ENCODE assay signal across 21 cellular contexts in genomic region chr9:123346026-123346425, GRCh38. TPM values are rescaled to one million over a fixed set of nuclear protein-coding genes. Genes with fewer than 3 reads are reported as not detected.
DNase-seq lines count a peak whose midpoint lies in the region; ATAC-seq and TF ChIP-seq lines count a peak whose summit lies in the region.
"Had no signal": no experiment of that assay in that cellular context is flagged by ENCODE, and none has a peak within 500 bp of the region (broad histone marks: within the 10 kb centered on the region; RNA-seq: fewer than 3 reads in every experiment).

No MANE protein-coding gene starts in this region.

- H3K36me3 ChIP-seq in BLaER1 (no peaks in the 10 kb centered on the region), DOHH2 (ENCODE audit: control insufficient read depth, low read length) (no peaks in the 10 kb centered on the region)
- no peaks in the 10 kb centered on the region for H3K36me3 ChIP-seq in naive thymus-derived CD4-positive, alpha-beta T cell (ENCODE audit: control insufficient read depth in 2 of 3, insufficient read depth in 3 of 3, low read length in 3 of 3)

- no peaks in the 10 kb centered on the region for H3K36me3 Mint-ChIP-seq in activated B cell treated with CpG ODN at 0.5 μM for 24 hours (ENCODE audit: low read depth)
- no peaks in the 10 kb centered on the region for H3K36me3 Mint-ChIP-seq in nephron (ENCODE audit: low read depth)
- no peaks in the 10 kb centered on the region for H3K36me3 Mint-ChIP-seq in naive thymus-derived CD4-positive, alpha-beta T cell

- H3K9me2 ChIP-seq in DOHH2 (replicated peaks; ENCODE audit: control insufficient read depth, low read length) = no peaks in the 10 kb centered on the region

- H3F3A ChIP-seq in DOHH2 (ENCODE audit: control insufficient read depth, insufficient read depth) = peaks cover 45% of the 10 kb centered on the region

- CTCF ChIA-PET in activated B cell treated with CpG ODN at 0.5 μM for 24 hours (lab: Charles Lee) = interaction anchor here (1.4 to 1.9 kb wide), 2 partner anchors 244 to 434 kb away, joined by 3 to 8 read pairs; partner anchors contain the start of gene ZBTB6
- CTCF ChIA-PET in naive thymus-derived CD4-positive, alpha-beta T cell (lab: Charles Lee) = no interaction called here

- H3K79me2 ChIP-seq in DOHH2 (ENCODE audit: control insufficient read depth, low read length) = peaks cover 38% of the 10 kb centered on the region

- H3K4me1 Mint-ChIP-seq in activated B cell treated with CpG ODN at 0.5 μM for 24 hours = peaks cover 49% of the 10 kb centered on the region
- peaks cover 18% of the 10 kb centered on the region for H3K4me1 Mint-ChIP-seq in nephron
- peaks cover 0 to 16% (median 8%) of the 10 kb centered on the region in 7 donors for H3K4me1 Mint-ChIP-seq in naive thymus-derived CD4-positive, alpha-beta T cell

- H3K27ac ChIP-seq in BLaER1 = peak overlapping the region; percentile 99
- peak overlapping the region; percentile 99 for H3K27ac ChIP-seq in DOHH2 (ENCODE audit: low read depth, low read length)
- no peak overlapping the region for H3K27ac ChIP-seq in naive thymus-derived CD4-positive, alpha-beta T cell (ENCODE audit: low read depth, low read length)
- H3K27ac ChIP-seq: testis had no signal

- no peak for TF ChIP-seq CTCF in DOHH2 (IDR thresholded peaks at IDR 0.05; ENCODE audit: low read depth, low read length, poor library complexity, severe bottlenecking)
- TF ChIP-seq CTCF in activated B cell treated with CpG ODN at 0.5 μM for 24 hours (IDR thresholded peaks at IDR 0.05) = no peak
- no peak for TF ChIP-seq CTCF in nephron (IDR thresholded peaks at IDR 0.05; ENCODE audit: unreplicated experiment in 3 of 3)

- intact Hi-C loops in activated B cell treated with CpG ODN at 0.5 μM for 24 hours (cut with micrococcal nuclease) = loop anchor here (10.0 kb wide), 1 partner anchor 881 kb away; no protein-coding TSS in a partner anchor
- intact Hi-C loops in naive thymus-derived CD4-positive, alpha-beta T cell (cut with micrococcal nuclease) = loop anchor here (5.0 to 10.0 kb wide), 2 partner anchors 444 to 1251 kb away; partner anchors contain the start of gene TTLL11 (in 1 of the 2)

- POLR2A ChIA-PET in activated B cell treated with CpG ODN at 0.5 μM for 24 hours (lab: Charles Lee) = interaction anchor here (1.2 to 13.0 kb wide), 2 partner anchors 25 to 258 kb away, joined by 3 to 304 read pairs; no protein-coding TSS in a partner anchor
- POLR2A ChIA-PET in naive thymus-derived CD4-positive, alpha-beta T cell (lab: Charles Lee) = no interaction called here

- H3K9ac ChIP-seq in BLaER1 = peak overlapping the region; percentile 44

- ATAC-seq in activated B cell treated with CpG ODN at 0.5 μM for 24 hours (ENCODE audit: low read depth) = no peak
- no peak for ATAC-seq in GM21576 (IDR thresholded peaks at IDR 0.05; ENCODE audit: unreplicated experiment)
- ATAC-seq in naive thymus-derived CD4-positive, alpha-beta T cell = no peak

- DNase-seq in activated B cell treated with CpG ODN at 0.5 μM for 24 hours (no peak), HuH-7 (ENCODE audit: low spot score) (no peak)
- no peak for DNase-seq in naive thymus-derived CD4-positive, alpha-beta T cell
- DNase-seq: activated CD4-positive, alpha-beta T cell treated with anti-CD3 and anti-CD28 coated beads, Interleukin-2, amount 50 U/mL, for 4 hours; activated gamma-delta T cell treated with Interleukin-2 at 50 U/mL for 16 hours; AML-193; Calu3; GF-D8; mesendoderm; NCI-H1694; NCI-H446; Right ventricle myocardium superior; testis had no signal

- H3K4me2 ChIP-seq in BLaER1 (peak overlapping the region; percentile 87), DOHH2 (ENCODE audit: low read length) (peak overlapping the region; percentile 88)

- H3K9me3 Mint-ChIP-seq in activated B cell treated with CpG ODN at 0.5 μM for 24 hours (no peaks in the 10 kb centered on the region), nephron (no peaks in the 10 kb centered on the region)
- H3K9me3 Mint-ChIP-seq in naive thymus-derived CD4-positive, alpha-beta T cell = no peaks in the 10 kb centered on the region
- H3K9me3 Mint-ChIP-seq: T-helper 1 cell treated with Interleukin-12 subunit alpha and Interleukin-12 subunit beta and Interleukin-4 antibody, amounts not matched to agents 30 μg/mL and 1 μg/mL, for 36 hours had no signal

- no peaks in the 10 kb centered on the region for H3K27me3 ChIP-seq in BLaER1
- no peaks in the 10 kb centered on the region for H3K27me3 ChIP-seq in DOHH2 (ENCODE audit: control insufficient read depth, low read length)
- H3K27me3 ChIP-seq in naive thymus-derived CD4-positive, alpha-beta T cell (ENCODE audit: control insufficient read depth in 2 of 2, insufficient read depth in 2 of 2, low read length in 2 of 2) = no peaks in the 10 kb centered on the region
- H3K27me3 ChIP-seq: testis had no signal

- H3K9me3 ChIP-seq in BLaER1 (no peaks in the 10 kb centered on the region), DOHH2 (ENCODE audit: control insufficient read depth, insufficient read depth, low read length) (no peaks in the 10 kb centered on the region)
- no peaks in the 10 kb centered on the region for H3K9me3 ChIP-seq in naive thymus-derived CD4-positive, alpha-beta T cell (ENCODE audit: control insufficient read depth in 2 of 3, low read length in 3 of 3)
- H3K9me3 ChIP-seq: testis had no signal

- H3K27me3 Mint-ChIP-seq in activated B cell treated with CpG ODN at 0.5 μM for 24 hours (no peaks in the 10 kb centered on the region), nephron (ENCODE audit: low read depth) (no peaks in the 10 kb centered on the region)
- peaks cover 0 to 2% (median 0%) of the 10 kb centered on the region in 5 donors for H3K27me3 Mint-ChIP-seq in naive thymus-derived CD4-positive, alpha-beta T cell

- H3K4me3 Mint-ChIP-seq in activated B cell treated with CpG ODN at 0.5 μM for 24 hours = no peak overlapping the region
- no peak overlapping the region for H3K4me3 Mint-ChIP-seq in nephron
- no peak overlapping the region for H3K4me3 Mint-ChIP-seq in naive thymus-derived CD4-positive, alpha-beta T cell
- H3K4me3 Mint-ChIP-seq: T-helper 1 cell treated with Interleukin-12 subunit alpha and Interleukin-12 subunit beta and Interleukin-4 antibody, amounts not matched to agents 30 μg/mL and 1 μg/mL, for 36 hours had no signal

- H3K4me3 ChIP-seq in BLaER1 = no peak overlapping the region
- peak overlapping the region; percentile 55 for H3K4me3 ChIP-seq in DOHH2 (ENCODE audit: low read length)
- no peak overlapping the region for H3K4me3 ChIP-seq in naive thymus-derived CD4-positive, alpha-beta T cell (ENCODE audit: low read length)
- H3K4me3 ChIP-seq: testis had no signal

- H3K4me1 ChIP-seq in BLaER1 (peaks cover 80% of the 10 kb centered on the region), DOHH2 (ENCODE audit: control insufficient read depth, low read length) (peaks cover 89% of the 10 kb centered on the region)
- H3K4me1 ChIP-seq in naive thymus-derived CD4-positive, alpha-beta T cell (ENCODE audit: control insufficient read depth in 2 of 2, insufficient read depth in 2 of 2, low read length in 2 of 2) = no peaks in the 10 kb centered on the region

- H4K20me1 ChIP-seq in BLaER1 = no peaks in the 10 kb centered on the region
- no peaks in the 10 kb centered on the region for H4K20me1 ChIP-seq in DOHH2 (ENCODE audit: control insufficient read depth, insufficient read depth, low read depth, low read length)

- H3K27ac Mint-ChIP-seq in activated B cell treated with CpG ODN at 0.5 μM for 24 hours (peak overlapping the region; percentile 96), nephron (peak overlapping the region in 2 of 3 experiments; percentile 28 to 37)
- no peak overlapping the region for H3K27ac Mint-ChIP-seq in naive thymus-derived CD4-positive, alpha-beta T cell
- H3K27ac Mint-ChIP-seq: T-helper 1 cell treated with Interleukin-12 subunit alpha and Interleukin-12 subunit beta and Interleukin-4 antibody, amounts not matched to agents 30 μg/mL and 1 μg/mL, for 36 hours had no signal

RNA-seq across cellular contexts. Expression of gene CRB2, which starts 10.0 kb away (rescaled TPM):
- 1.0 and 1.2 TPM in 2 replicates for total RNA-seq in activated B cell treated with CpG ODN at 0.5 μM for 24 hours
- total RNA-seq in naive thymus-derived CD4-positive, alpha-beta T cell = not detected
- polyA plus RNA-seq in naive thymus-derived CD4-positive, alpha-beta T cell = not detected
- total RNA-seq: Calu3, cardiac septum, M059J, pulmonary artery endothelial cell, Right ventricle myocardium superior had no signal

Comparison
In these comparisons a context has a peak if more than half of its experiments do, and no peak if none do; other contexts are left out.
1. H3K27ac Mint-ChIP-seq: peak in activated B cell treated with CpG ODN at 0.5 μM for 24 hours (single experiment) and nephron (2 of 3); none in naive thymus-derived CD4-positive, alpha-beta T cell (0 of 9).